ENCODE assay signal across 26 cellular contexts in genomic region chr9:126238415-126238814, GRCh38.
"Had no signal": no experiment of that assay in that cellular context is flagged by ENCODE, and none has a peak within 500 bp of the region (broad histone marks: within the 10 kb centered on the region; RNA-seq: fewer than 3 reads in every experiment).

No MANE protein-coding gene starts in this region.

- H3K36me3 ChIP-seq: colonic mucosa, gastroesophageal sphincter, heart left ventricle, left lung, lower lobe of right lung had no signal

- H3K27ac Mint-ChIP-seq: dendritic cell treated with granulocyte-macrophage colony-stimulating factor and Interleukin-4, amounts not matched to agents 40 ng/mL and 50 ng/mL, for 4 days; effector memory CD8-positive, alpha-beta T cell; endodermal cell; mesothelial cell of epicardium; naive B cell had no signal

- H3K9me3 Mint-ChIP-seq: dendritic cell treated with granulocyte-macrophage colony-stimulating factor and Interleukin-4, amounts not matched to agents 40 ng/mL and 50 ng/mL, for 4 days; effector memory CD8-positive, alpha-beta T cell; endodermal cell had no signal

- H3K79me2 ChIP-seq: hepatocyte had no signal

- ATAC-seq: effector memory CD8-positive, alpha-beta T cell; esophagus mucosa; foreskin keratinocyte; gastroesophageal sphincter; heart left ventricle; left cardiac atrium; left lung; left ventricle myocardium superior; lower lobe of right lung; mucosa of descending colon had no signal

- H2AFZ ChIP-seq: hepatocyte had no signal

- H3K9me3 ChIP-seq: colonic mucosa had no signal

- H3K4me1 ChIP-seq: colonic mucosa, foreskin keratinocyte, gastroesophageal sphincter, heart left ventricle, left lung, lower lobe of right lung had no signal

- H3K4me3 ChIP-seq: colonic mucosa, gastroesophageal sphincter, heart left ventricle, hepatocyte, left lung, lower lobe of right lung, mucosa of descending colon had no signal

- H3K36me3 Mint-ChIP-seq: mesothelial cell of epicardium, naive B cell had no signal

- H3K4me2 ChIP-seq: hepatocyte had no signal

- H3K4me3 Mint-ChIP-seq: dendritic cell treated with granulocyte-macrophage colony-stimulating factor and Interleukin-4, amounts not matched to agents 40 ng/mL and 50 ng/mL, for 4 days; effector memory CD8-positive, alpha-beta T cell; endodermal cell; mesothelial cell of epicardium; naive B cell had no signal

- H3K27me3 ChIP-seq: colonic mucosa, foreskin keratinocyte, gastroesophageal sphincter, heart left ventricle, hepatocyte, left lung had no signal

- H3K27ac ChIP-seq: colonic mucosa, epithelial cell of prostate, foreskin keratinocyte, gastroesophageal sphincter, heart left ventricle, hepatocyte, left lung, lower lobe of right lung had no signal

- DNase-seq: colonic mucosa; cortex of kidney; effector CD8-positive, alpha-beta T cell; effector memory CD8-positive, alpha-beta T cell; endodermal cell; erythroblast; foreskin keratinocyte; heart left ventricle; hypothalamus; left cardiac atrium; left lung; left ventricle myocardium superior; lower lobe of right lung; mesenchymal stem cell; mucosa of descending colon; naive B cell had no signal

- FAIRE-seq: endometrium, frontal cortex, islet of Langerhans, keratinocyte had no signal

- H3K4me1 Mint-ChIP-seq: endodermal cell, mesothelial cell of epicardium had no signal
